12 cellular contexts compared by ENCODE assay signal in genomic region chrX:71636438-71637252, GRCh38. TPM values are rescaled to one million over a fixed set of nuclear protein-coding genes. Genes with fewer than 3 reads are reported as not detected.
DNase-seq lines count a peak whose midpoint lies in the region; ATAC-seq and FAIRE-seq lines count a peak whose summit lies in the region.
"Had no signal": no experiment of that assay in that cellular context is flagged by ENCODE, and none has a peak within 500 bp of the region (broad histone marks: within the 10 kb centered on the region; RNA-seq: fewer than 3 reads in every experiment).

No MANE protein-coding gene starts in this region.

- no peaks in the 10 kb centered on the region for H3K9me3 ChIP-seq in small intestine (ENCODE audit: control insufficient read depth, low read depth)
- H3K9me3 ChIP-seq: uterus had no signal

- H3K4me3 ChIP-seq in rectal smooth muscle tissue (ENCODE audit: low read length) (no peak overlapping the region), small intestine (ENCODE audit: low read depth in 1 of 2, low read length in 2 of 2) (no peak overlapping the region)
- H3K4me3 ChIP-seq: uterus had no signal

- no peaks in the 10 kb centered on the region for H3K9me3 Mint-ChIP-seq in T-helper 2 cell treated with Interferon-gamma antibody and Interleukin-4, amounts not matched to agents 5 μg/mL and 100 μg/mL, for 36 hours
- no peaks in the 10 kb centered on the region for H3K9me3 Mint-ChIP-seq in activated T-helper 17 cell treated with anti-CD3 and anti-CD28 coated beads, Interleukin-2, amount 50 U/mL, for 72 hours

- H3K36me3 Mint-ChIP-seq in T-helper 2 cell treated with Interferon-gamma antibody and Interleukin-4, amounts not matched to agents 5 μg/mL and 100 μg/mL, for 36 hours (ENCODE audit: low read depth): no peaks in the 10 kb centered on the region
- H3K36me3 Mint-ChIP-seq in activated T-helper 17 cell treated with anti-CD3 and anti-CD28 coated beads, Interleukin-2, amount 50 U/mL, for 72 hours (ENCODE audit: low read depth): no peaks in the 10 kb centered on the region
- H3K36me3 Mint-ChIP-seq: mesothelial cell of epicardium had no signal

- no peaks in the 10 kb centered on the region for H3K27me3 Mint-ChIP-seq in T-helper 2 cell treated with Interferon-gamma antibody and Interleukin-4, amounts not matched to agents 5 μg/mL and 100 μg/mL, for 36 hours (ENCODE audit: low read depth)
- no peaks in the 10 kb centered on the region for H3K27me3 Mint-ChIP-seq in activated T-helper 17 cell treated with anti-CD3 and anti-CD28 coated beads, Interleukin-2, amount 50 U/mL, for 72 hours

- FAIRE-seq in small intestine (lab: Jason Lieb, UNC): no peak

- WGBS in small intestine, 3 donors: 68 to 78% (median 70%) methylated on average over 9 of the region's 9 CpGs

- no peak overlapping the region for H3K4me3 Mint-ChIP-seq in T-helper 2 cell treated with Interferon-gamma antibody and Interleukin-4, amounts not matched to agents 5 μg/mL and 100 μg/mL, for 36 hours
- H3K4me3 Mint-ChIP-seq in activated T-helper 17 cell treated with anti-CD3 and anti-CD28 coated beads, Interleukin-2, amount 50 U/mL, for 72 hours: no peak overlapping the region
- H3K4me3 Mint-ChIP-seq: mesothelial cell of epicardium had no signal

- H3K9ac ChIP-seq in rectal smooth muscle tissue (ENCODE audit: low read length): no peak overlapping the region

- H3K4me1 ChIP-seq in rectal smooth muscle tissue (ENCODE audit: control insufficient read depth, insufficient read depth, low read length): no peaks in the 10 kb centered on the region
- H3K4me1 ChIP-seq in small intestine (ENCODE audit: control insufficient read depth in 2 of 2, insufficient read depth in 1 of 2, low read depth in 1 of 2, low read length in 1 of 2): no peaks in the 10 kb centered on the region
- H3K4me1 ChIP-seq: uterus had no signal

- H3K36me3 ChIP-seq in rectal smooth muscle tissue (ENCODE audit: control insufficient read depth, insufficient read depth, low read length): no peaks in the 10 kb centered on the region
- no peaks in the 10 kb centered on the region for H3K36me3 ChIP-seq in small intestine (ENCODE audit: control insufficient read depth in 2 of 2, insufficient read depth in 2 of 2, low read length in 2 of 2)
- H3K36me3 ChIP-seq: uterus had no signal

- H3K27ac ChIP-seq in rectal smooth muscle tissue (ENCODE audit: low read depth, low read length): peak overlapping the region; percentile 65
- H3K27ac ChIP-seq in small intestine (ENCODE audit: low read depth in 1 of 2, low read length in 1 of 2): peak overlapping the region in 1 of 2 donors; percentile 50
- H3K27ac ChIP-seq: uterus had no signal

- ATAC-seq in HG03354 (IDR thresholded peaks at IDR 0.05; ENCODE audit: poor library complexity, severe bottlenecking, unreplicated experiment) (peak; percentile 53), HG02759 (IDR thresholded peaks at IDR 0.05; ENCODE audit: unreplicated experiment) (no peak), GM21576 (IDR thresholded peaks at IDR 0.05; ENCODE audit: unreplicated experiment) (no peak)
- peak; percentile 58 for ATAC-seq in activated T-helper 17 cell treated with anti-CD3 and anti-CD28 coated beads, Interleukin-2, amount 50 U/mL, for 72 hours (replicated peaks)

- peak overlapping the region; percentile 53 for H3K27ac Mint-ChIP-seq in T-helper 2 cell treated with Interferon-gamma antibody and Interleukin-4, amounts not matched to agents 5 μg/mL and 100 μg/mL, for 36 hours
- no peak overlapping the region for H3K27ac Mint-ChIP-seq in activated T-helper 17 cell treated with anti-CD3 and anti-CD28 coated beads, Interleukin-2, amount 50 U/mL, for 72 hours
- H3K27ac Mint-ChIP-seq: mesothelial cell of epicardium had no signal

- no peaks in the 10 kb centered on the region for H3K27me3 ChIP-seq in rectal smooth muscle tissue (ENCODE audit: control insufficient read depth, insufficient read depth, low read length)
- H3K27me3 ChIP-seq in small intestine (ENCODE audit: control insufficient read depth in 2 of 2, insufficient read depth in 2 of 2, low read length in 2 of 2): no peaks in the 10 kb centered on the region
- H3K27me3 ChIP-seq: uterus had no signal

- DNase-seq in T-helper 2 cell treated with Interferon-gamma antibody and Interleukin-4, amounts not matched to agents 5 μg/mL and 100 μg/mL, for 36 hours (ENCODE audit: low spot score): no peak
- DNase-seq in T-helper 2 cell: no peak
- DNase-seq in small intestine: no peak
- DNase-seq: KBM-7, uterus had no signal

- peaks cover 10% of the 10 kb centered on the region for H3K4me1 Mint-ChIP-seq in T-helper 2 cell treated with Interferon-gamma antibody and Interleukin-4, amounts not matched to agents 5 μg/mL and 100 μg/mL, for 36 hours (ENCODE audit: low read depth)
- peaks cover 9% of the 10 kb centered on the region for H3K4me1 Mint-ChIP-seq in activated T-helper 17 cell treated with anti-CD3 and anti-CD28 coated beads, Interleukin-2, amount 50 U/mL, for 72 hours
- H3K4me1 Mint-ChIP-seq: mesothelial cell of epicardium had no signal

RNA-seq across cellular contexts. Expression of gene CXCR3, which starts 18.3 kb away (rescaled TPM):
- 1 to 10 TPM; 4.5 to 9.9 TPM for total RNA-seq in activated T-helper 17 cell treated with anti-CD3 and anti-CD28 coated beads, Interleukin-2, amount 50 U/mL, for 72 hours
- polyA plus RNA-seq in small intestine: 1 to 10 TPM; 4.1 to 7.6 (median 4.2) TPM
- total RNA-seq: mesothelial cell of epicardium had no signal
- polyA plus RNA-seq: AG04450 had no signal

RNA-seq across cellular contexts. Expression of gene GCNA, which starts 58.4 kb away (rescaled TPM):
- total RNA-seq in activated T-helper 17 cell treated with anti-CD3 and anti-CD28 coated beads, Interleukin-2, amount 50 U/mL, for 72 hours: 10 to 100 TPM in 1 of 2 donors, 1 to 10 TPM in 1; 4.9 to 10.7 TPM
- 1 to 10 TPM; 1.1 to 1.6 (median 1.5) TPM for polyA plus RNA-seq in small intestine

Comparison
In these comparisons a context has a peak if more than half of its experiments do, and no peak if none do; other contexts are left out.
1. ATAC-seq: peak in HG03354 (single experiment) and activated T-helper 17 cell treated with anti-CD3 and anti-CD28 coated beads, Interleukin-2, amount 50 U/mL, for 72 hours (single experiment); none in HG02759 (single experiment) and GM21576 (single experiment).